ENCODE assay signal across 1 cellular context in the genomic region with DNA sequence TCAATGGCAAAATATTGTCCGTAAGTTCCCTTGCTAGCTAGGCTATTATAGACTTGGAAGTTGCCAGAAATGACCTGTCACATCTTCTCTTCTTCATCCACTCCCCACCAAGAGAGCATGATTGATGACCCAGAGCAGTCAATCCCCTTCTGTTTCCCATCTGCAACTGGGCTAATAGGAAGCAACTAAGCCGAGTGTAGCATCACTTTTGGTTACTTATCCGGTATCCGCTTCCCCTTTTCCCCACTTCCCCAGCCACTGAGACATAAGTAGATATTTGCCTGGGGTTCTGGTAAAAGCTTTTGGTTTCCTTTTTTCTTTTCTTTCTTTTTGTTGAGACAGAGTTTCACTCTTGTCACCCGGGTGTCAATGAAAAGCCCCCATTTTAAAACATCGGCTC.
TF ChIP-seq lines count a peak whose summit lies in the region.

No MANE protein-coding gene starts in this region.

TF ChIP-seq in GM12878, 131 proteins besides CTCF, POLR2A, EP300 and RAD21 (continued from another document):
- TF ChIP-seq, protein P1, sequence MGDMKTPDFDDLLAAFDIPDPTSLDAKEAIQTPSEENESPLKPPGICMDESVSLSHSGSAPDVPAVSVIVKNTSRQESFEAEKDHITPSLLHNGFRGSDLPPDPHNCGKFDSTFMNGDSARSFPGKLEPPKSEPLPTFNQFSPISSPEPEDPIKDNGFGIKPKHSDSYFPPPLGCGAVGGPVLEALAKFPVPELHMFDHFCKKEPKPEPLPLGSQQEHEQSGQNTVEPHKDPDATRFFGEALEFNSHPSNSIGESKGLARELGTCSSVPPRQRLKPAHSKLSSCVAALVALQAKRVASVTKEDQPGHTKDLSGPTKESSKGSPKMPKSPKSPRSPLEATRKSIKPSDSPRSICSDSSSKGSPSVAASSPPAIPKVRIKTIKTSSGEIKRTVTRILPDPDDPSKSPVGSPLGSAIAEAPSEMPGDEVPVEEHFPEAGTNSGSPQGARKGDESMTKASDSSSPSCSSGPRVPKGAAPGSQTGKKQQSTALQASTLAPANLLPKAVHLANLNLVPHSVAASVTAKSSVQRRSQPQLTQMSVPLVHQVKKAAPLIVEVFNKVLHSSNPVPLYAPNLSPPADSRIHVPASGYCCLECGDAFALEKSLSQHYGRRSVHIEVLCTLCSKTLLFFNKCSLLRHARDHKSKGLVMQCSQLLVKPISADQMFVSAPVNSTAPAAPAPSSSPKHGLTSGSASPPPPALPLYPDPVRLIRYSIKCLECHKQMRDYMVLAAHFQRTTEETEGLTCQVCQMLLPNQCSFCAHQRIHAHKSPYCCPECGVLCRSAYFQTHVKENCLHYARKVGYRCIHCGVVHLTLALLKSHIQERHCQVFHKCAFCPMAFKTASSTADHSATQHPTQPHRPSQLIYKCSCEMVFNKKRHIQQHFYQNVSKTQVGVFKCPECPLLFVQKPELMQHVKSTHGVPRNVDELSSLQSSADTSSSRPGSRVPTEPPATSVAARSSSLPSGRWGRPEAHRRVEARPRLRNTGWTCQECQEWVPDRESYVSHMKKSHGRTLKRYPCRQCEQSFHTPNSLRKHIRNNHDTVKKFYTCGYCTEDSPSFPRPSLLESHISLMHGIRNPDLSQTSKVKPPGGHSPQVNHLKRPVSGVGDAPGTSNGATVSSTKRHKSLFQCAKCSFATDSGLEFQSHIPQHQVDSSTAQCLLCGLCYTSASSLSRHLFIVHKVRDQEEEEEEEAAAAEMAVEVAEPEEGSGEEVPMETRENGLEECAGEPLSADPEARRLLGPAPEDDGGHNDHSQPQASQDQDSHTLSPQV (IDR thresholded peaks at IDR 0.05) = no peak
- no peak for TF ChIP-seq SIX5 (IDR thresholded peaks at IDR 0.05; ENCODE audit: low read depth, low read length, severe bottlenecking)
- TF ChIP-seq SPI1 (IDR thresholded peaks at IDR 0.05; ENCODE audit: borderline replicate concordance, insufficient read depth, low read depth, low read length) = peak; percentile 78; the same call in 1 of the 2 replicates
- peak; percentile 52 for TF ChIP-seq PKNOX1 (IDR thresholded peaks at IDR 0.05)
